10 cellular contexts compared by ENCODE assay signal in the genomic region with DNA sequence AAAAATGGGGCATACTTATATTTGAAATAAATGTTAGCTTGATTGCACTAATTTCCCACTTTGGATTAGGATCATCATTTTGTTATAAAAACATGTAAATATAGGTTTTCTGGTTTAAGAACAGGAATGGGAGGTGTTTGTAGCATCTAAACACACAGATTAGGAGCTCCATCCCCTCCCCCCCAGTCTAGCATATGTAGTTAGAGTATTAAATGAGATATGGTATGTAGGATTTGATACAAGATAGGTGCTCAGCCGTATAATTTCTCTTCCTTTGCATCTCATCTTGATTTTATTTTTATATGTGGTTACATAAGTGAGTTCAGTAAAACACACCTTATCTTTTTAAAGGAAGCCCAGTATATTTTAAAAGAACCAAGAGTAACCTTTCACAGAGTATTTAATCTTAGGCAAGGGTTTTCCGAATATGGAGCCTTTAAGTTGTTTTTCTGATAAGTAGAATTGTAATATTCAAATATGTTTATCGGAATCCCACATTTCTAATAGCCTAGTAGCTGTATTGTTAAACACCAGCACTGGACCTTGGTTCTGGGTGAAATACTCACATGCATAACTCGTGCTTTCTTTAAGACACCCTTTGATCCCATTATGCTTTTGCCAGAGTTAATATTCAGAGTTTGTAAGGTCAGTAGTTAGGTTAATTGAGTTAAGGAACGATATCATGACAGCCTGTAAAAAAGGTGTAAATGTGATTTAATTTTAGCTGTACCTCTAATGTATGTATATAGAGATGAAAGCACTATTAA. TPM values are rescaled to one million over a fixed set of nuclear protein-coding genes. Genes with fewer than 3 reads are reported as not detected.
DNase-seq lines count a peak whose midpoint lies in the region; ATAC-seq, FAIRE-seq and TF ChIP-seq lines count a peak whose summit lies in the region.
"Had no signal": no experiment of that assay in that cellular context is flagged by ENCODE, and none has a peak within 500 bp of the region (broad histone marks: within the 10 kb centered on the region; RNA-seq: fewer than 3 reads in every experiment).

No MANE protein-coding gene starts in this region.

- no peak overlapping the region for H4K8ac ChIP-seq in mesenchymal stem cell (ENCODE audit: low read length)

- no peak overlapping the region for H2AFZ ChIP-seq in HepG2 (ENCODE audit: low read length)
- no peak overlapping the region for H2AFZ ChIP-seq in mesenchymal stem cell (ENCODE audit: low read depth, low read length)

- H3K27me3 Mint-ChIP-seq in activated naive CD8-positive, alpha-beta T cell treated with anti-CD3 and anti-CD28 coated beads, Interleukin-2, amount 10 ng/mL, durations not matched to agents 7 days and 5 days = no peaks in the 10 kb centered on the region

- H3K27me3 ChIP-seq in HepG2 (ENCODE audit: control insufficient read depth in 1 of 2, insufficient read depth in 2 of 2, low read length in 2 of 2) = no peaks in the 10 kb centered on the region; a peak in 1 of 5 replicates
- peaks cover 0 to 49% of the 10 kb centered on the region in 2 donors for H3K27me3 ChIP-seq in right lobe of liver
- no peaks in the 10 kb centered on the region for H3K27me3 ChIP-seq in mesenchymal stem cell (ENCODE audit: control insufficient read depth in 1 of 2, insufficient read depth in 1 of 2, low read length in 2 of 2)
- H3K27me3 ChIP-seq in upper lobe of right lung = no peaks in the 10 kb centered on the region

- H3K4me3 ChIP-seq in HepG2 (replicated peaks in 1 of 3; ENCODE audit: insufficient read depth in 1 of 3, low read depth in 2 of 3, low read length in 3 of 3) (peak overlapping the region; percentile 96 to 100 (median 96); a peak in 5 of 6 replicates), right lobe of liver (no peak overlapping the region), mesenchymal stem cell (ENCODE audit: insufficient read depth in 1 of 2, low read depth in 1 of 2, low read length in 2 of 2) (peak overlapping the region in 1 of 2 experiments; percentile 94), upper lobe of right lung (peak overlapping the region; percentile 84)

- intact Hi-C loops in HepG2 (cut with micrococcal nuclease; ENCODE audit: unreplicated experiment) (loop anchor here (2.0 kb wide), 1 partner anchor 13 kb away; no protein-coding TSS in a partner anchor), right lobe of liver (cut with DNase I) (no loop called here), upper lobe of right lung (cut with DNase I) (no loop called here)

- H3K36me3 ChIP-seq in HepG2 (replicated peaks in 1 of 2; ENCODE audit: control insufficient read depth in 1 of 2, insufficient read depth in 2 of 2, low read length in 2 of 2) = peaks cover 0 to 6% of the 10 kb centered on the region in 2 experiments; a peak in 2 of 5 replicates
- no peaks in the 10 kb centered on the region for H3K36me3 ChIP-seq in right lobe of liver
- no peaks in the 10 kb centered on the region for H3K36me3 ChIP-seq in mesenchymal stem cell (ENCODE audit: control insufficient read depth in 1 of 2, insufficient read depth in 2 of 2, low read depth in 1 of 2, low read length in 2 of 2)
- no peaks in the 10 kb centered on the region for H3K36me3 ChIP-seq in upper lobe of right lung

- H3K27ac ChIP-seq in HepG2 (ENCODE audit: extremely low read length, insufficient read depth, low read length) = peak overlapping the region; percentile 98
- H3K27ac ChIP-seq in right lobe of liver = no peak overlapping the region
- no peak overlapping the region for H3K27ac ChIP-seq in mesenchymal stem cell (ENCODE audit: low read length, poor library complexity, severe bottlenecking)
- peak overlapping the region; percentile 99 for H3K27ac ChIP-seq in upper lobe of right lung

- no peak overlapping the region for H2BK120ac ChIP-seq in mesenchymal stem cell (ENCODE audit: low read depth, low read length)

- in situ Hi-C loops in HepG2 (cut with HindIII; ENCODE audit: extremely low pct_ligation_motif_present, low pct_unique_long_range_greater_than_20kb) = loop anchor here (10.0 kb wide), 1 partner anchor 239 kb away; no protein-coding TSS in a partner anchor

- POLR2A ChIA-PET in HepG2 (lab: Yijun Ruan, JAX) = interaction anchor here (1.9 to 2.7 kb wide), 3 partner anchors 10 to 13 kb away, joined by 8 to 37 read pairs (median 9); no protein-coding TSS in a partner anchor
- POLR2A ChIA-PET in activated naive CD8-positive, alpha-beta T cell treated with anti-CD3 and anti-CD28 coated beads, Interleukin-2, amount 10 ng/mL, durations not matched to agents 7 days and 5 days (lab: Charles Lee) = interaction anchor here (0.7 to 1.3 kb wide), 2 partner anchors 15 to 19 kb away, joined by 3 read pairs; no protein-coding TSS in a partner anchor

- H2AK5ac ChIP-seq in mesenchymal stem cell (ENCODE audit: low read length, severe bottlenecking) = no peak overlapping the region

- peaks cover under 1% of the 10 kb centered on the region for H3K9me3 Mint-ChIP-seq in activated naive CD8-positive, alpha-beta T cell treated with anti-CD3 and anti-CD28 coated beads, Interleukin-2, amount 10 ng/mL, durations not matched to agents 7 days and 5 days

- peaks cover 6% of the 10 kb centered on the region for H3K36me3 Mint-ChIP-seq in activated naive CD8-positive, alpha-beta T cell treated with anti-CD3 and anti-CD28 coated beads, Interleukin-2, amount 10 ng/mL, durations not matched to agents 7 days and 5 days

- peaks cover 69% of the 10 kb centered on the region for H3K79me2 ChIP-seq in HepG2 (ENCODE audit: insufficient read depth, low read length)

- no peak overlapping the region for H4K91ac ChIP-seq in mesenchymal stem cell (ENCODE audit: low read length)

- TF ChIP-seq POLR2A in HepG2 (IDR thresholded peaks at IDR 0.05; ENCODE audit: insufficient read depth in 1 of 2, low read depth in 2 of 2, low read length in 2 of 2) = no peak
- TF ChIP-seq POLR2A in right lobe of liver (IDR thresholded peaks at IDR 0.05) = no peak

- no peak overlapping the region for H3K18ac ChIP-seq in mesenchymal stem cell (ENCODE audit: low read depth in 1 of 2, low read length in 2 of 2)

- no peaks in the 10 kb centered on the region for H3K9me3 ChIP-seq in HepG2 (ENCODE audit: low read length)
- H3K9me3 ChIP-seq in right lobe of liver = no peaks in the 10 kb centered on the region
- no peaks in the 10 kb centered on the region for H3K9me3 ChIP-seq in mesenchymal stem cell (ENCODE audit: control insufficient read depth, low read length)
- H3K9me3 ChIP-seq in upper lobe of right lung = no peaks in the 10 kb centered on the region

- H4K20me1 ChIP-seq in HepG2 (ENCODE audit: insufficient read depth, low read length) = peaks cover 56% of the 10 kb centered on the region

- no TSS peak for BruUV-seq in HepG2 (replicated peaks; lab: Mats Ljungman, UMichigan)

- TF ChIP-seq EP300 in HepG2 (IDR thresholded peaks at IDR 0.05; ENCODE audit: low read depth in 2 of 2, low read length in 2 of 2) = no peak
- TF ChIP-seq EP300 in HepG2 (CRISPR knock-in tag; IDR thresholded peaks at IDR 0.05; ENCODE audit: borderline replicate concordance) = no peak

- no peak overlapping the region for H2BK15ac ChIP-seq in mesenchymal stem cell (ENCODE audit: low read depth, poor library complexity, severe bottlenecking)

- no peak overlapping the region for H3K14ac ChIP-seq in mesenchymal stem cell (ENCODE audit: low read length in 2 of 2)

- H2BK12ac ChIP-seq in mesenchymal stem cell (ENCODE audit: low read length in 2 of 2) = no peak overlapping the region

- no peak for FAIRE-seq in HepG2 (lab: Jason Lieb, UNC)

- H3K4me1 Mint-ChIP-seq in activated naive CD8-positive, alpha-beta T cell treated with anti-CD3 and anti-CD28 coated beads, Interleukin-2, amount 10 ng/mL, durations not matched to agents 7 days and 5 days = peaks cover 25% of the 10 kb centered on the region

- TF ChIP-seq CTCF in HepG2 (CRISPR knock-in tag; IDR thresholded peaks at IDR 0.05) = no peak
- TF ChIP-seq CTCF in right lobe of liver (IDR thresholded peaks at IDR 0.05) = no peak
- TF ChIP-seq CTCF in upper lobe of right lung (IDR thresholded peaks at IDR 0.05) = no peak

- DNase-seq in HepG2 (ENCODE audit: low spot score) = no peak
- DNase-seq in right lobe of liver = no peak
- no peak for DNase-seq in activated naive CD8-positive, alpha-beta T cell treated with anti-CD3 and anti-CD28 coated beads, Interleukin-2, amount 10 ng/mL, durations not matched to agents 7 days and 5 days
- DNase-seq in mesenchymal stem cell = no peak
- DNase-seq in upper lobe of right lung = no peak
- DNase-seq in activated gamma-delta T cell treated with Interleukin-2 at 50 U/mL for 16 hours = no peak
- DNase-seq in activated CD8-positive, alpha-beta memory T cell treated with anti-CD3 and anti-CD28 coated beads, Interleukin-2, amount 50 U/mL, for 4 hours = no peak
- DNase-seq in superior temporal gyrus (ENCODE audit: extremely low spot score) = no peak
- DNase-seq: KG1, posterior cingulate gyrus had no signal

- no peak overlapping the region for H2BK5ac ChIP-seq in mesenchymal stem cell (ENCODE audit: low read depth, low read length, poor library complexity, severe bottlenecking)

- no peak for TF ChIP-seq RAD21 in HepG2 (CRISPR knock-in tag; IDR thresholded peaks at IDR 0.05)

- peaks cover 3% of the 10 kb centered on the region for H3K79me1 ChIP-seq in mesenchymal stem cell (replicated peaks; ENCODE audit: low read length, poor library complexity, severe bottlenecking)

- 22% methylated on average over 5 of the region's 5 CpGs for WGBS in HepG2 (ENCODE audit: low lambda C conversion rate)
- 54% methylated on average over 5 of the region's 5 CpGs for WGBS in right lobe of liver (ENCODE audit: insufficient coverage, low coverage, low lambda C conversion rate, missing lambda C conversion rate)
- WGBS in mesenchymal stem cell = 88% methylated on average over 2 of the region's 5 CpGs

- H3K4me3 Mint-ChIP-seq in activated naive CD8-positive, alpha-beta T cell treated with anti-CD3 and anti-CD28 coated beads, Interleukin-2, amount 10 ng/mL, durations not matched to agents 7 days and 5 days = peak overlapping the region; percentile 95

- H3K23ac ChIP-seq in mesenchymal stem cell (ENCODE audit: low read length in 2 of 2) = no peak overlapping the region

- no peak overlapping the region for H3K4ac ChIP-seq in mesenchymal stem cell (ENCODE audit: low read depth in 1 of 2, low read length in 2 of 2)

- H3K27ac Mint-ChIP-seq in activated naive CD8-positive, alpha-beta T cell treated with anti-CD3 and anti-CD28 coated beads, Interleukin-2, amount 10 ng/mL, durations not matched to agents 7 days and 5 days = no peak overlapping the region

- H3K4me1 ChIP-seq in HepG2 (ENCODE audit: insufficient read depth, low read length) (peaks cover 70% of the 10 kb centered on the region), right lobe of liver (peaks cover 0 to 4% (median 0%) of the 10 kb centered on the region in 4 donors), mesenchymal stem cell (ENCODE audit: control insufficient read depth, insufficient read depth, low read depth, low read length) (no peaks in the 10 kb centered on the region), upper lobe of right lung (peaks cover 34% of the 10 kb centered on the region)

- peak overlapping the region; percentile 79 for H3K4me2 ChIP-seq in HepG2 (ENCODE audit: low read depth, low read length)
- peak overlapping the region; percentile 29 for H3K4me2 ChIP-seq in mesenchymal stem cell (ENCODE audit: low read length, poor library complexity, severe bottlenecking)

- CTCF ChIA-PET in HepG2 (lab: Yijun Ruan, JAX; ENCODE audit: low intra/inter-chr PET ratio, low total read pairs) = no interaction called here

- peak overlapping the region; percentile 98 for H3K9ac ChIP-seq in HepG2 (ENCODE audit: insufficient read depth, low read depth, low read length)
- peak overlapping the region; percentile 98 for H3K9ac ChIP-seq in mesenchymal stem cell (ENCODE audit: low read length)

- ATAC-seq in HepG2 = no peak
- ATAC-seq in right lobe of liver = no peak
- ATAC-seq in activated naive CD8-positive, alpha-beta T cell treated with anti-CD3 and anti-CD28 coated beads, Interleukin-2, amount 10 ng/mL, durations not matched to agents 7 days and 5 days (ENCODE audit: low read depth) = no peak
- ATAC-seq in upper lobe of right lung = no peak

RNA-seq across cellular contexts. Expression of a gene that starts 2.3 kb away (rescaled TPM):
- total RNA-seq in HepG2 (2016; rRNA removed; fragmentation: Illumina TruSeq; extraction: Trizol) = 30.6 and 34.6 TPM in 2 replicates
- 9.3 and 10.0 TPM in 2 replicates for total RNA-seq in HepG2 (2016; cell fraction: cytosol; rRNA removed; fragmentation: Illumina TruSeq; extraction: Trizol; ENCODE audit: low read depth)
- total RNA-seq in HepG2 (2016; cell fraction: insoluble cytoplasmic fraction; rRNA removed; fragmentation: Illumina TruSeq; extraction: Trizol) = 31.1 and 38.4 TPM in 2 replicates
- total RNA-seq in HepG2 (2016; cell fraction: membrane; rRNA removed; fragmentation: Illumina TruSeq; extraction: Trizol) = 27.8 and 28.9 TPM in 2 replicates
- 104 and 106 TPM in 2 replicates for total RNA-seq in HepG2 (2016; cell fraction: nucleus; rRNA removed; fragmentation: Illumina TruSeq; extraction: Trizol)
- 65.9 and 85.6 TPM in 2 replicates for polyA plus RNA-seq in HepG2 (2011; rRNA removed)
- 21.5 and 30.1 TPM in 2 replicates for polyA plus RNA-seq in HepG2 (2011; cell fraction: cytosol; rRNA removed)
- 95.3 and 126 TPM in 2 replicates for polyA plus RNA-seq in HepG2 (2011; cell fraction: nucleus; rRNA removed)
- 58.4 and 60.7 TPM in 2 replicates for polyA plus RNA-seq in HepG2 (2012)
- polyA plus RNA-seq in HepG2 (2016; cell fraction: cytosol; fragmentation: Illumina TruSeq; extraction: Trizol; ENCODE audit: low read depth) = 3.1 and 3.8 TPM in 2 replicates
- polyA plus RNA-seq in HepG2 (2016; cell fraction: insoluble cytoplasmic fraction; fragmentation: Illumina TruSeq; extraction: Trizol; ENCODE audit: low read depth) = 28.8 and 29.2 TPM in 2 replicates
- polyA plus RNA-seq in HepG2 (2016; cell fraction: membrane; fragmentation: Illumina TruSeq; extraction: Trizol; ENCODE audit: low read depth) = 9.1 and 10.2 TPM in 2 replicates
- polyA plus RNA-seq in HepG2 (2016; cell fraction: nucleus; fragmentation: Illumina TruSeq; extraction: Trizol; ENCODE audit: insufficient read depth, low read depth) = 125 and 132 TPM in 2 replicates
- polyA minus RNA-seq in HepG2 (2011; rRNA and poly(A)+ RNA removed; ENCODE audit: low replicate concordance) = 36.1 and 65.1 TPM in 2 replicates
- polyA minus RNA-seq in HepG2 (2011; cell fraction: cytosol; rRNA and poly(A)+ RNA removed) = 42.8 and 49.8 TPM in 2 replicates
- polyA minus RNA-seq in HepG2 (2011; cell fraction: nucleus; rRNA and poly(A)+ RNA removed) = 350 and 400 TPM in 2 replicates
- total RNA-seq in right lobe of liver = 1 to 10 TPM; 2.8 to 6.0 (median 5.1) TPM
- 10 to 100 TPM; 61.5 to 68.6 TPM for total RNA-seq in activated naive CD8-positive, alpha-beta T cell treated with anti-CD3 and anti-CD28 coated beads, Interleukin-2, amount 10 ng/mL, durations not matched to agents 7 days and 5 days
- 26.3 TPM for polyA plus RNA-seq in mesenchymal stem cell (2013, experiment 1 of 2)
- 26.3 TPM for polyA plus RNA-seq in mesenchymal stem cell (2013, experiment 2 of 2)
- total RNA-seq in upper lobe of right lung = 83.4 TPM

Comparison
In these comparisons a context has a peak if more than half of its experiments do, and no peak if none do; other contexts are left out.
1. H3K27ac ChIP-seq: peak in HepG2 (single experiment) and upper lobe of right lung (single experiment); none in right lobe of liver (0 of 3) and mesenchymal stem cell (single experiment).
2. H3K4me3 ChIP-seq: peak in HepG2 (3 of 3) and upper lobe of right lung (single experiment); none in right lobe of liver (0 of 3).